ENCODE assay signal across 9 cellular contexts in the genomic region with DNA sequence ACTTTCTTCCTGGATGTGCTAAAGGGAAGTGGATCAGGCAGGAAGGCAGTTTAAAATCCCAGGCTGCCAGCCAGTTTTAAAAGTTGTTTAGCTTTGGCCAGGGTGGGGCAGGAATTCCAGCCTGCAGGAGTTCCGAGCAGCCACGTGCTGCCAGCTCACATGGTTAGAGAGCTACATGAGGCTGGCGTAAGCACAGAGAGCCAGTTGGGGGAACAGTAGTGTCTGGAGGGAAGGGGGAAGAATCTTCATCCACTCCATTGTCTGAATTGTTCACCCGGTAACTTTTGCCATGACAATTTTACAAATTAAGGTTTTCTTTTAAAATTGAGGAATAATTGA. TPM values are rescaled to one million over a fixed set of nuclear protein-coding genes. Genes with fewer than 3 reads are reported as not detected.
DNase-seq lines count a peak whose midpoint lies in the region; ATAC-seq and TF ChIP-seq lines count a peak whose summit lies in the region.
"Had no signal": no experiment of that assay in that cellular context is flagged by ENCODE, and none has a peak within 500 bp of the region (broad histone marks: within the 10 kb centered on the region; RNA-seq: fewer than 3 reads in every experiment).

No MANE protein-coding gene starts in this region.

- H3K36me3 Mint-ChIP-seq in stimulated activated effector memory CD8-positive, alpha-beta T cell treated with anti-CD3 and anti-CD28 coated beads, Interleukin-12 subunit alpha, Interleukin-12 subunit beta, amount 100 ng/mL, for 72 hours: peaks cover 57% of the 10 kb centered on the region

- H3K36me3 ChIP-seq in BE2C (peaks cover 32% of the 10 kb centered on the region), HUES64 (ENCODE audit: insufficient read depth, low read length) (peaks cover 20% of the 10 kb centered on the region), H7 (replicated peaks; ENCODE audit: control insufficient read depth, insufficient read depth, low read length) (peaks cover 9% of the 10 kb centered on the region)

- ATAC-seq in stimulated activated effector memory CD8-positive, alpha-beta T cell treated with anti-CD3 and anti-CD28 coated beads, Interleukin-12 subunit alpha, Interleukin-12 subunit beta, amount 100 ng/mL, for 72 hours: no peak

- H3K9ac ChIP-seq in HUES64 (ENCODE audit: low read depth, low read length): no peak overlapping the region

- H3K9me3 Mint-ChIP-seq in stimulated activated effector memory CD8-positive, alpha-beta T cell treated with anti-CD3 and anti-CD28 coated beads, Interleukin-12 subunit alpha, Interleukin-12 subunit beta, amount 100 ng/mL, for 72 hours: no peaks in the 10 kb centered on the region

- peaks cover 77% of the 10 kb centered on the region for H3K4me1 Mint-ChIP-seq in stimulated activated effector memory CD8-positive, alpha-beta T cell treated with anti-CD3 and anti-CD28 coated beads, Interleukin-12 subunit alpha, Interleukin-12 subunit beta, amount 100 ng/mL, for 72 hours

- in situ Hi-C loops in astrocyte of the cerebellum (cut with HindIII; ENCODE audit: low sequenced_read_pairs): no loop called here
- in situ Hi-C loops in KBM-7 (cut with MboI; ENCODE audit: low pct_unique_long_range_greater_than_20kb, low sequenced_read_pairs): no loop called here

- TF ChIP-seq CTCF in BE2C (IDR thresholded peaks at IDR 0.05; ENCODE audit: low read depth, low read length) (no peak), astrocyte of the cerebellum (IDR thresholded peaks at IDR 0.05; ENCODE audit: low read depth, low read length, missing control alignments) (no peak)

- no peaks in the 10 kb centered on the region for H3K9me3 ChIP-seq in BE2C
- H3K9me3 ChIP-seq in HUES64 (ENCODE audit: insufficient read depth, low read depth, low read length): no peaks in the 10 kb centered on the region
- H3K9me3 ChIP-seq: HAP-1 had no signal

- DNase-seq in BE2C: peak; percentile 60
- peak; percentile 73 for DNase-seq in astrocyte of the cerebellum (ENCODE audit: low read depth)
- peak; percentile 33 for DNase-seq in iPS-NIHi7 (ENCODE audit: extremely low spot score)
- no peak for DNase-seq in stimulated activated effector memory CD8-positive, alpha-beta T cell treated with anti-CD3 and anti-CD28 coated beads, Interleukin-12 subunit alpha, Interleukin-12 subunit beta, amount 100 ng/mL, for 72 hours (ENCODE audit: low spot score in 2 of 2)
- DNase-seq in SIG-M5 treated with dmso at 0.1 percent for 504 hours (lab: John Stamatoyannopoulos, UW; ENCODE audit: unreplicated experiment): no peak
- DNase-seq in H7: no peak
- DNase-seq in KBM-7: no peak

- H3K27ac ChIP-seq in HUES64 (ENCODE audit: low read depth, low read length): peak overlapping the region; percentile 20; the same call in 1 of the 2 replicates

- H3K27me3 ChIP-seq in BE2C (no peaks in the 10 kb centered on the region), HUES64 (ENCODE audit: insufficient read depth, low read length) (no peaks in the 10 kb centered on the region), H7 (ENCODE audit: control insufficient read depth, insufficient read depth, low read length) (no peaks in the 10 kb centered on the region)

- H3K4me1 ChIP-seq in BE2C: peaks cover 21% of the 10 kb centered on the region
- H3K4me1 ChIP-seq in HUES64 (ENCODE audit: insufficient read depth, low read length): peaks cover 22% of the 10 kb centered on the region

- H3K4me3 ChIP-seq in BE2C (ENCODE audit: low read depth, low read length): no peak overlapping the region
- no peak overlapping the region for H3K4me3 ChIP-seq in HUES64 (ENCODE audit: low read length)
- H3K4me3 ChIP-seq in astrocyte of the cerebellum (ENCODE audit: low read depth, low read length): no peak overlapping the region
- H3K4me3 ChIP-seq in H7 (ENCODE audit: insufficient read depth, low read depth, low read length): no peak overlapping the region
- H3K4me3 ChIP-seq: HAP-1 had no signal

- no peak overlapping the region for H3K4me3 Mint-ChIP-seq in stimulated activated effector memory CD8-positive, alpha-beta T cell treated with anti-CD3 and anti-CD28 coated beads, Interleukin-12 subunit alpha, Interleukin-12 subunit beta, amount 100 ng/mL, for 72 hours

- WGBS in HUES64: 45% methylated on average over 3 of the region's 4 CpGs

- H3K27ac Mint-ChIP-seq in stimulated activated effector memory CD8-positive, alpha-beta T cell treated with anti-CD3 and anti-CD28 coated beads, Interleukin-12 subunit alpha, Interleukin-12 subunit beta, amount 100 ng/mL, for 72 hours: peak overlapping the region; percentile 98

RNA-seq across cellular contexts. Expression of a gene that starts 12.0 kb away (rescaled TPM):
- polyA plus RNA-seq in BE2C (2012; ENCODE audit: insufficient read depth, insufficient read length, low read depth): 87.2 TPM
- 18.9 TPM for polyA plus RNA-seq in HUES64 (2013, experiment 1 of 2)
- polyA plus RNA-seq in HUES64 (2013, experiment 2 of 2): 22.4 TPM
- 30.7 and 32.6 TPM in 2 replicates for total RNA-seq in H7 (2014; rRNA removed; shearing (Covaris generic))

RNA-seq across cellular contexts. Expression of a gene that starts 12.2 kb away (rescaled TPM):
- 27.3 TPM for polyA plus RNA-seq in BE2C (2012; ENCODE audit: insufficient read depth, insufficient read length, low read depth)
- polyA plus RNA-seq in HUES64 (2013, experiment 1 of 2): 3.4 TPM
- 3.0 TPM for polyA plus RNA-seq in HUES64 (2013, experiment 2 of 2)
- 3.1 and 4.4 TPM in 2 replicates for total RNA-seq in H7 (2014; rRNA removed; shearing (Covaris generic))

RNA-seq across cellular contexts. Expression of a gene that starts 21.6 kb away (rescaled TPM):
- 181 TPM for polyA plus RNA-seq in BE2C (2012; ENCODE audit: insufficient read depth, insufficient read length, low read depth)
- 43.4 TPM for polyA plus RNA-seq in HUES64 (2013, experiment 1 of 2)
- 42.6 TPM for polyA plus RNA-seq in HUES64 (2013, experiment 2 of 2)
- 57.7 and 74.5 TPM in 2 replicates for total RNA-seq in H7 (2014; rRNA removed; shearing (Covaris generic))

RNA-seq across cellular contexts. Expression of a gene that starts 26.9 kb away (rescaled TPM):
- polyA plus RNA-seq in BE2C (2012; ENCODE audit: insufficient read depth, insufficient read length, low read depth): 0.65 TPM
- 0.45 TPM for polyA plus RNA-seq in HUES64 (2013, experiment 1 of 2)
- 0.38 TPM for polyA plus RNA-seq in HUES64 (2013, experiment 2 of 2)
- 0.11 and 0.94 TPM in 2 replicates for total RNA-seq in H7 (2014; rRNA removed; shearing (Covaris generic))

RNA-seq across cellular contexts. Expression of a gene that starts 38.5 kb away (rescaled TPM):
- 11.6 TPM for polyA plus RNA-seq in BE2C (2012; ENCODE audit: insufficient read depth, insufficient read length, low read depth)
- 9.5 TPM for polyA plus RNA-seq in HUES64 (2013, experiment 1 of 2)
- polyA plus RNA-seq in HUES64 (2013, experiment 2 of 2): 12.2 TPM
- total RNA-seq in H7 (2014; rRNA removed; shearing (Covaris generic)): 10.6 and 11.9 TPM in 2 replicates

Comparison
In these comparisons a context has a peak if more than half of its experiments do, and no peak if none do; other contexts are left out.
1. DNase-seq: peak in BE2C (single experiment), astrocyte of the cerebellum (single experiment) and iPS-NIHi7 (single experiment); none in stimulated activated effector memory CD8-positive, alpha-beta T cell treated with anti-CD3 and anti-CD28 coated beads, Interleukin-12 subunit alpha, Interleukin-12 subunit beta, amount 100 ng/mL, for 72 hours (0 of 2), SIG-M5 treated with dmso at 0.1 percent for 504 hours (single experiment), H7 (single experiment) and KBM-7 (single experiment).